Comparison of ENCODE assay signal across 26 cellular contexts in genomic region chr14:66351310-66351709, GRCh38.
DNase-seq lines count a peak whose midpoint lies in the region; FAIRE-seq and TF ChIP-seq lines count a peak whose summit lies in the region.
"Had no signal": no experiment of that assay in that cellular context is flagged by ENCODE, and none has a peak within 500 bp of the region (broad histone marks: within the 10 kb centered on the region; RNA-seq: fewer than 3 reads in every experiment).

No MANE protein-coding gene starts in this region.

- H2BK15ac ChIP-seq in mesenchymal stem cell (ENCODE audit: low read depth, poor library complexity, severe bottlenecking): no peak overlapping the region

- FAIRE-seq in HTR-8/SVneo (lab: Jason Lieb, UNC): peak; percentile 54
- FAIRE-seq: A204.1, GM12878, GM12892, GM18507 had no signal

- no peaks in the 10 kb centered on the region for H3F3A ChIP-seq in PC-9 (ENCODE audit: insufficient read depth, low read depth)

- no peak overlapping the region for H3K23ac ChIP-seq in mesenchymal stem cell (ENCODE audit: low read length in 2 of 2)

- H2BK12ac ChIP-seq in mesenchymal stem cell (ENCODE audit: low read length in 2 of 2): no peak overlapping the region

- H2AK5ac ChIP-seq in mesenchymal stem cell (ENCODE audit: low read length, severe bottlenecking): no peak overlapping the region

- no peak overlapping the region for H3K18ac ChIP-seq in mesenchymal stem cell (ENCODE audit: low read depth in 1 of 2, low read length in 2 of 2)

- peak overlapping the region; percentile 44 for H2BK5ac ChIP-seq in mesenchymal stem cell (ENCODE audit: low read depth, low read length, poor library complexity, severe bottlenecking)

- H4K91ac ChIP-seq in mesenchymal stem cell (ENCODE audit: low read length): no peak overlapping the region

- H2BK120ac ChIP-seq in mesenchymal stem cell (ENCODE audit: low read depth, low read length): no peak overlapping the region

- H3K27ac ChIP-seq in HEK293 (ENCODE audit: extremely low read depth, low read depth, low read length): no peak overlapping the region
- H3K27ac ChIP-seq in mesenchymal stem cell (ENCODE audit: low read length, poor library complexity, severe bottlenecking): no peak overlapping the region
- no peak overlapping the region for H3K27ac ChIP-seq in PC-9
- H3K27ac ChIP-seq: BLaER1 had no signal

- intact Hi-C loops in PC-9 (cut with micrococcal nuclease; ENCODE audit: unreplicated experiment): loop anchor here (10.0 kb wide), 1 partner anchor 793 kb away; no protein-coding TSS in a partner anchor

- H3K79me2 ChIP-seq in PC-9 (ENCODE audit: low read depth): no peaks in the 10 kb centered on the region

- no peaks in the 10 kb centered on the region for H3K79me1 ChIP-seq in mesenchymal stem cell (replicated peaks; ENCODE audit: low read length, poor library complexity, severe bottlenecking)

- no peak overlapping the region for H3K9ac ChIP-seq in mesenchymal stem cell (ENCODE audit: low read length)
- H3K9ac ChIP-seq: BLaER1 had no signal

- H3K4me3 ChIP-seq in HEK293 (ENCODE audit: low read depth, low read length) (no peak overlapping the region), mesenchymal stem cell (ENCODE audit: insufficient read depth in 1 of 2, low read depth in 1 of 2, low read length in 2 of 2) (no peak overlapping the region), PC-9 (no peak overlapping the region)
- H3K4me3 ChIP-seq: BLaER1, GM12878 had no signal

- H3K36me3 ChIP-seq in HEK293 (ENCODE audit: control insufficient read depth in 2 of 2, insufficient read depth in 1 of 2, low read length in 2 of 2) (no peaks in the 10 kb centered on the region), mesenchymal stem cell (ENCODE audit: control insufficient read depth in 1 of 2, insufficient read depth in 2 of 2, low read depth in 1 of 2, low read length in 2 of 2) (no peaks in the 10 kb centered on the region), PC-9 (ENCODE audit: low read depth) (no peaks in the 10 kb centered on the region)
- H3K36me3 ChIP-seq: BE2C, BLaER1 had no signal

- no TSS peak for BruUV-seq in PC-9 (replicated peaks; lab: Mats Ljungman, UMichigan)

- H3K4ac ChIP-seq in mesenchymal stem cell (ENCODE audit: low read depth in 1 of 2, low read length in 2 of 2): no peak overlapping the region

- H3K9me2 ChIP-seq in PC-9 (ENCODE audit: insufficient read depth): no peaks in the 10 kb centered on the region

- H4K20me1 ChIP-seq in PC-9 (ENCODE audit: insufficient read depth): no peaks in the 10 kb centered on the region
- H4K20me1 ChIP-seq: BLaER1 had no signal

- H3K14ac ChIP-seq in mesenchymal stem cell (ENCODE audit: low read length in 2 of 2): no peak overlapping the region

- H3K4me2 ChIP-seq in mesenchymal stem cell (ENCODE audit: low read length, poor library complexity, severe bottlenecking) (no peak overlapping the region), PC-9 (no peak overlapping the region)
- H3K4me2 ChIP-seq: BLaER1 had no signal

- POLR2A ChIA-PET in HEK293 (lab: Yijun Ruan, JAX) (no interaction called here), PC-9 (lab: Charles Lee; ENCODE audit: unreplicated experiment) (no interaction called here)

- DNase-seq in HTR-8/SVneo (ENCODE audit: insufficient read length, low spot score) (no peak), mesenchymal stem cell (no peak), SIG-M5 treated with dmso at 0.1 percent for 504 hours (lab: John Stamatoyannopoulos, UW; ENCODE audit: unreplicated experiment) (no peak), PC-9 (no peak)
- DNase-seq in stimulated activated CD4-positive, alpha-beta T cell treated with anti-CD3 and anti-CD28 coated beads, Interleukin-4, amount 100 ng/mL, for 4 hours: no peak
- DNase-seq: 8988T; ACHN; BE2C; C1 segment of cervical spinal cord; CD4-positive, alpha-beta memory T cell; CD4-positive, CD25-positive, alpha-beta regulatory T cell; CD8-positive, alpha-beta memory T cell; COR-L47; DMS 273 treated with DMSO at 0.1 percent for 48 hours; DMS153; DMS53; DMS79; DND-41; EL; GDM1 had no signal

- CTCF ChIA-PET in HEK293 (lab: Yijun Ruan, JAX): interaction anchor here (0.9 to 1.0 kb wide), 2 partner anchors 12 to 1353 kb away, joined by 3 to 4 read pairs; no protein-coding TSS in a partner anchor
- CTCF ChIA-PET in PC-9 (lab: Charles Lee): no interaction called here

- H3K27me3 ChIP-seq in mesenchymal stem cell (ENCODE audit: control insufficient read depth in 1 of 2, insufficient read depth in 1 of 2, low read length in 2 of 2): no peaks in the 10 kb centered on the region
- H3K27me3 ChIP-seq in PC-9 (ENCODE audit: insufficient read depth, low read depth): no peaks in the 10 kb centered on the region
- H3K27me3 ChIP-seq: BLaER1 had no signal

- TF ChIP-seq CTCF in HEK293 (tag by site-specific recombination; IDR thresholded peaks at IDR 0.05): no peak
- TF ChIP-seq CTCF in PC-9 (conservative IDR thresholded peaks at IDR 0.05): no peak

- no CpG with 5 or more reads among the region's 1 CpG for WGBS in mesenchymal stem cell

- H3K9me3 ChIP-seq in HEK293 (ENCODE audit: control insufficient read depth, insufficient read depth, low read depth, low read length) (no peaks in the 10 kb centered on the region), mesenchymal stem cell (ENCODE audit: control insufficient read depth, low read length) (peaks cover 34% of the 10 kb centered on the region), PC-9 (ENCODE audit: insufficient read depth, low read depth) (0 out of 2 replicates have a peak, but pooled peaks cover 8% of the 10 kb centered on the region)
- H3K9me3 ChIP-seq: BE2C had no signal

- no peak overlapping the region for H4K8ac ChIP-seq in mesenchymal stem cell (ENCODE audit: low read length)

- H2AFZ ChIP-seq in mesenchymal stem cell (ENCODE audit: low read depth, low read length) (no peak overlapping the region), PC-9 (no peak overlapping the region)

- no peaks in the 10 kb centered on the region for H3K4me1 ChIP-seq in HEK293 (ENCODE audit: control insufficient read depth, insufficient read depth, low read length)
- H3K4me1 ChIP-seq in mesenchymal stem cell (ENCODE audit: control insufficient read depth, insufficient read depth, low read depth, low read length): no peaks in the 10 kb centered on the region
- no peaks in the 10 kb centered on the region for H3K4me1 ChIP-seq in PC-9 (replicated peaks; ENCODE audit: insufficient read depth)
- H3K4me1 ChIP-seq: BE2C, BLaER1 had no signal

TF ChIP-seq in HEK293, 187 proteins besides CTCF, POLR2A, EP300 and RAD21:
- TF ChIP-seq ZNF830 (tag by site-specific recombination; IDR thresholded peaks at IDR 0.05; ENCODE audit: low read depth) (no peak), SETDB1 (IDR thresholded peaks at IDR 0.05; ENCODE audit: insufficient read length, low read length) (peak; percentile 91)
